ENCODE assay signal across 2 cellular contexts in genomic region chr1:234645964-234646363, GRCh38.
TF ChIP-seq lines count a peak whose summit lies in the region.

No MANE protein-coding gene starts in this region.

TF ChIP-seq in HCT116, 20 proteins besides CTCF, POLR2A, EP300 and RAD21 (continued from another document):
- no peak for TF ChIP-seq TCF7L2 (IDR thresholded peaks at IDR 0.05; ENCODE audit: borderline replicate concordance, extremely low read depth, insufficient read depth, insufficient read length)

TF ChIP-seq in K562, 482 proteins besides CTCF, POLR2A, EP300 and RAD21 (continued from another document and continues in another):
- no peak for TF ChIP-seq ZNF274 (IDR thresholded peaks at IDR 0.05; ENCODE audit: borderline replicate concordance, low read depth, low read length)
- TF ChIP-seq FOXO4 (CRISPR knock-in tag; IDR thresholded peaks at IDR 0.05), result no peak
- no peak for TF ChIP-seq ZFP1 (CRISPR knock-in tag; IDR thresholded peaks at IDR 0.05)
- TF ChIP-seq ATF1 (CRISPR knock-in tag; IDR thresholded peaks at IDR 0.05), result no peak
- peak; percentile 47 for TF ChIP-seq ATF1 (tag; IDR thresholded peaks at IDR 0.05)
- TF ChIP-seq KAT2B (IDR thresholded peaks at IDR 0.05; ENCODE audit: low read depth, low read length), result no peak
- no peak for TF ChIP-seq PHF8 (IDR thresholded peaks at IDR 0.05; ENCODE audit: borderline replicate concordance, low read length)
- peak; percentile 68 for TF ChIP-seq ATF3 (IDR thresholded peaks at IDR 0.05)
- no peak for TF ChIP-seq ATF3 (CRISPR knock-in tag; conservative IDR thresholded peaks at IDR 0.05)
- TF ChIP-seq TAF7 (tag; IDR thresholded peaks at IDR 0.05), result no peak
- TF ChIP-seq ZNF740 (CRISPR knock-in tag; IDR thresholded peaks at IDR 0.05), result no peak
- no peak for TF ChIP-seq ZNF740 (tag; IDR thresholded peaks at IDR 0.05)
- peak; percentile 29 for TF ChIP-seq BRD9 (IDR thresholded peaks at IDR 0.05; ENCODE audit: low read depth, partially characterized antibody)
- TF ChIP-seq PML (IDR thresholded peaks at IDR 0.05; ENCODE audit: low read length), result no peak
- TF ChIP-seq CTBP1 (IDR thresholded peaks at IDR 0.05; ENCODE audit: borderline replicate concordance), result no peak
- TF ChIP-seq MNT (conservative IDR thresholded peaks at IDR 0.05), result no peak
- TF ChIP-seq MTA1 (IDR thresholded peaks at IDR 0.05; ENCODE audit: borderline replicate concordance), result no peak
- TF ChIP-seq SMAD2 (IDR thresholded peaks at IDR 0.05; ENCODE audit: low read depth, low read length), result no peak
- no peak for TF ChIP-seq PTTG1 (tag; IDR thresholded peaks at IDR 0.05; ENCODE audit: low read depth)
- TF ChIP-seq MTA3 (IDR thresholded peaks at IDR 0.05; ENCODE audit: borderline replicate concordance), result no peak
- TF ChIP-seq SRSF3 (IDR thresholded peaks at IDR 0.05; ENCODE audit: insufficient read depth, low read length), result no peak
- peak; percentile 48; the same call in 1 of the 2 replicates for TF ChIP-seq ZNF316 (IDR thresholded peaks at IDR 0.05)
- peak in 1 of 2 experiments; percentile 97; a peak in 2 of 3 replicates for TF ChIP-seq CBX3 (IDR thresholded peaks at IDR 0.05; ENCODE audit: borderline replicate concordance in 1 of 2, low read length in 2 of 2)
- no peak for TF ChIP-seq EP400 (IDR thresholded peaks at IDR 0.05)
- TF ChIP-seq ELF2 (CRISPR knock-in tag; IDR thresholded peaks at IDR 0.05), result no peak
- TF ChIP-seq ATF7 (IDR thresholded peaks at IDR 0.05), result 0 out of 2 replicates have a peak, but pooled peaks have one; percentile 11
- no peak for TF ChIP-seq ZNF134 (CRISPR knock-in tag; conservative IDR thresholded peaks at IDR 0.05)
- TF ChIP-seq TCF7 (IDR thresholded peaks at IDR 0.05; ENCODE audit: borderline replicate concordance), result no peak
- peak; percentile 85 for TF ChIP-seq ZNF121 (CRISPR knock-in tag; conservative IDR thresholded peaks at IDR 0.05)
- TF ChIP-seq ZNF717 (CRISPR knock-in tag; IDR thresholded peaks at IDR 0.05), result no peak
- TF ChIP-seq FOXJ3 (CRISPR knock-in tag; IDR thresholded peaks at IDR 0.05), result no peak
- TF ChIP-seq PCBP2 (IDR thresholded peaks at IDR 0.05; ENCODE audit: low read depth, low read length, poor library complexity, severe bottlenecking), result no peak
- no peak for TF ChIP-seq MYC (IDR thresholded peaks at IDR 0.05; ENCODE audit: low read depth, low read length)
- TF ChIP-seq MYC (CRISPR knock-in tag; IDR thresholded peaks at IDR 0.05; ENCODE audit: borderline replicate concordance, low read depth), result no peak
- TF ChIP-seq HMG20B (CRISPR knock-in tag; IDR thresholded peaks at IDR 0.05), result no peak
- no peak for TF ChIP-seq KLF16 (IDR thresholded peaks at IDR 0.05)
- peak; percentile 74; the same call in 1 of the 2 replicates for TF ChIP-seq CBX5 (IDR thresholded peaks at IDR 0.05; ENCODE audit: borderline replicate concordance, low read depth)
- TF ChIP-seq ZBTB11 (CRISPR knock-in tag; IDR thresholded peaks at IDR 0.05), result no peak
- peak; percentile 87 for TF ChIP-seq SMARCA5 (IDR thresholded peaks at IDR 0.05)
- TF ChIP-seq ZBTB7A (IDR thresholded peaks at IDR 0.05; ENCODE audit: borderline replicate concordance, control insufficient read depth, low read depth, low read length), result no peak
- no peak for TF ChIP-seq NEUROD1 (IDR thresholded peaks at IDR 0.05; ENCODE audit: borderline replicate concordance, low read depth, low read length, partially characterized antibody)
- TF ChIP-seq RBM15 (IDR thresholded peaks at IDR 0.05; ENCODE audit: insufficient read depth, low read length), result no peak
- no peak for TF ChIP-seq JUNB (CRISPR knock-in tag; conservative IDR thresholded peaks at IDR 0.05)
- TF ChIP-seq ZNF24 (IDR thresholded peaks at IDR 0.05), result peak; percentile 26; the same call in 1 of the 2 replicates
- TF ChIP-seq MBD1 (CRISPR knock-in tag; IDR thresholded peaks at IDR 0.05), result no peak
- TF ChIP-seq CBX2 (IDR thresholded peaks at IDR 0.05; ENCODE audit: insufficient read depth, low read length, poor library complexity, severe bottlenecking), result no peak
- TF ChIP-seq CHAMP1 (IDR thresholded peaks at IDR 0.05), result peak; percentile 77; the same call in 1 of the 2 replicates
- TF ChIP-seq HCFC1 (IDR thresholded peaks at IDR 0.05; ENCODE audit: low read depth, low read length), result no peak
- TF ChIP-seq TRIM28 (IDR thresholded peaks at IDR 0.05), result peak; percentile 96
- no peak for TF ChIP-seq RAD51 (IDR thresholded peaks at IDR 0.05; ENCODE audit: borderline replicate concordance, low read depth)
- no peak for TF ChIP-seq ZNF518B (CRISPR knock-in tag; IDR thresholded peaks at IDR 0.05)
- no peak for TF ChIP-seq NFIX (CRISPR knock-in tag; IDR thresholded peaks at IDR 0.05; ENCODE audit: low read depth)
- TF ChIP-seq NCOA1 (IDR thresholded peaks at IDR 0.05; ENCODE audit: low read depth), result no peak
- peak; percentile 98 for TF ChIP-seq BCOR (IDR thresholded peaks at IDR 0.05)
- TF ChIP-seq HINFP (tag; conservative IDR thresholded peaks at IDR 0.05; ENCODE audit: low read depth), result no peak
